In genomic region chr16:29182501-29182900, GRCh38 we compare ENCODE assay signal across 1 cellular context.
TF ChIP-seq lines count a peak whose summit lies in the region.

No MANE protein-coding gene starts in this region.

TF ChIP-seq in H1, 55 proteins besides CTCF, POLR2A, EP300 and RAD21:
- TF ChIP-seq ATF2 (IDR thresholded peaks at IDR 0.05; ENCODE audit: low read length): no peak
- TF ChIP-seq BRCA1 (IDR thresholded peaks at IDR 0.05; ENCODE audit: low read depth, low read length): no peak
- TF ChIP-seq TAF7 (optimal IDR thresholded peaks at IDR 0.05; ENCODE audit: borderline replicate concordance, low read depth, low read length): no peak
- TF ChIP-seq ASH2L (IDR thresholded peaks at IDR 0.05; ENCODE audit: low read length): no peak
- TF ChIP-seq KDM5A (IDR thresholded peaks at IDR 0.05; ENCODE audit: low read length): no peak
- TF ChIP-seq RNF2 (IDR thresholded peaks at IDR 0.05; ENCODE audit: borderline replicate concordance, low read depth, low read length, missing control alignments, poor library complexity, severe bottlenecking): no peak
- no peak for TF ChIP-seq EZH2 (IDR thresholded peaks at IDR 0.05; ENCODE audit: low read depth, low read length, severe bottlenecking)
- no peak for TF ChIP-seq ZNF274 (IDR thresholded peaks at IDR 0.05; ENCODE audit: borderline replicate concordance, extremely low read depth, low read length)
- no peak for TF ChIP-seq TEAD4 (IDR thresholded peaks at IDR 0.05; ENCODE audit: low read depth, low read length)
- TF ChIP-seq SP1 (IDR thresholded peaks at IDR 0.05; ENCODE audit: low read depth, low read length): no peak
- TF ChIP-seq, protein P1, sequence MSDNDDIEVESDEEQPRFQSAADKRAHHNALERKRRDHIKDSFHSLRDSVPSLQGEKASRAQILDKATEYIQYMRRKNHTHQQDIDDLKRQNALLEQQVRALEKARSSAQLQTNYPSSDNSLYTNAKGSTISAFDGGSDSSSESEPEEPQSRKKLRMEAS (IDR thresholded peaks at IDR 0.05): no peak
- TF ChIP-seq SUZ12 (IDR thresholded peaks at IDR 0.05; ENCODE audit: low read length): no peak
- TF ChIP-seq SRF (IDR thresholded peaks at IDR 0.05; ENCODE audit: low read depth, low read length): no peak
- TF ChIP-seq KDM1A (IDR thresholded peaks at IDR 0.05; ENCODE audit: borderline replicate concordance, low read length): no peak
- no peak for TF ChIP-seq SIX5 (IDR thresholded peaks at IDR 0.05; ENCODE audit: low read depth, low read length)
TF ChIP-seq in H1: peak in this region for 0.
